Comparison of ENCODE assay signal across 8 cellular contexts in the genomic region with DNA sequence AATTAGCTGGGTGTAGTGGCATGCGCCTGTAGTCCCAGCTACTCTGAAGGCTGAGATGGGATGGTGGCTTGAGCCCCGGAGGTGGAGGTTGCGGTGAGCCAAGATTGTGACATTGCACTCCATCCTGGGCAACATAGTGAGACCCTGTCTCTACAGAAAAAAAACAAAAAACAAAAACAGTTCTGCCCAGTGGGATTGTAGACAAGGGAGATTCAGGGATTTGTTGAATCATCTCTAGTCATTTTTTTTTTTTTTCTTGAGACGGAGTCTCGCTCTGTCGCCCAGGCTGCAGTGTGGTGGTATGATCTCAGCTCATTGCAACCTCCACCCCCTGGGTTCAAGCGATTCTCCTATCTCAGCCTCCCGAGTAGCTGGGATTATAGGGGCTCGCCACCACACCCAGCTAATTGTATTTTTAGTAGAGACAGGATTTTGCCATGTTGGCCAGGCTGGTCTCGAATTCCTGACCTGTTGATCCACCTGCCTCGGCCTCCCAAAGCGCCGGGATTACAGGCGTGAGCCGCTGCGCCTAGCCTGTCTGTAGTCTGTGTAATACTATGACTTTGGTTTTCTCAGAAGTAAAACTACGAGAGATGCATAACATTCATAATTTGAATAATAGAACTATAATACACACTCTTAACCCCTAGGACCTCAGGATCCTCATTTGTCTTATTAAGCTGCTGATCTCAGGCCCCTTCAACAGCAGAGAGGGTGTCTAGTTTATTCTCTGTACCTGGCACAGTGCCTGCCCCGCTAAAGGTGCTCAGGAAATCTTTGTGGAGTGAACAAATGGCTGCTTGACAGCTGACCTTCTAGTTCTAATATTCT. TPM values are rescaled to one million over a fixed set of nuclear protein-coding genes. Genes with fewer than 3 reads are reported as not detected.
DNase-seq lines count a peak whose midpoint lies in the region; ATAC-seq and TF ChIP-seq lines count a peak whose summit lies in the region.

No MANE protein-coding gene starts in this region.

- H3K79me2 ChIP-seq in Karpas-422 (ENCODE audit: low read length): peaks cover 50% of the 10 kb centered on the region

- H3K4me1 ChIP-seq in BLaER1 (peaks cover 45% of the 10 kb centered on the region), Karpas-422 (ENCODE audit: low read length) (peaks cover 51% of the 10 kb centered on the region), muscle layer of colon (ENCODE audit: insufficient read depth, low read length) (peaks cover 17% of the 10 kb centered on the region)

- H3K4me3 ChIP-seq in BLaER1 (peak overlapping the region; percentile 88), Karpas-422 (ENCODE audit: low read length) (peak overlapping the region; percentile 73), cardiac fibroblast (replicated peaks in 1 of 2; ENCODE audit: low read depth in 2 of 2, low read length in 2 of 2) (peak overlapping the region; percentile 82 to 89), muscle layer of colon (ENCODE audit: low read depth in 1 of 2, low read length in 2 of 2) (peak overlapping the region; percentile 66 to 75)

- no peak overlapping the region for H2AFZ ChIP-seq in Karpas-422 (ENCODE audit: low read length)

- H4K20me1 ChIP-seq in BLaER1 (no peaks in the 10 kb centered on the region), Karpas-422 (ENCODE audit: insufficient read depth, low read depth, low read length) (no peaks in the 10 kb centered on the region)

- H3K9me3 ChIP-seq in BLaER1 (no peaks in the 10 kb centered on the region), Karpas-422 (ENCODE audit: low read length) (no peaks in the 10 kb centered on the region), muscle layer of colon (ENCODE audit: low read length) (no peaks in the 10 kb centered on the region)

- DNase-seq in Karpas-422 (peak; percentile 60), cardiac fibroblast (ENCODE audit: low read depth in 2 of 2) (peak in 1 of 2 donors; percentile 20), GOT3 (lab: John Stamatoyannopoulos, UW) (no peak)
- no peak for DNase-seq in stimulated activated naive CD4-positive, alpha-beta T cell treated with Interleukin-2 at 50 U/mL for 16 hours (lab: John Stamatoyannopoulos, UW)

- H3K27me3 ChIP-seq in BLaER1: no peaks in the 10 kb centered on the region
- no peaks in the 10 kb centered on the region for H3K27me3 ChIP-seq in Karpas-422 (ENCODE audit: low read length)
- H3K27me3 ChIP-seq in muscle layer of colon (ENCODE audit: control insufficient read depth in 1 of 2, insufficient read depth in 2 of 2, low read length in 2 of 2): no peaks in the 10 kb centered on the region

- H3K9me2 ChIP-seq in Karpas-422 (replicated peaks; ENCODE audit: insufficient read depth, low read length): no peaks in the 10 kb centered on the region

- peak overlapping the region; percentile 98 for H3K9ac ChIP-seq in BLaER1
- H3K9ac ChIP-seq in Karpas-422 (ENCODE audit: low read length): peak overlapping the region; percentile 79
- H3K9ac ChIP-seq in muscle layer of colon (ENCODE audit: low read length): peak overlapping the region; percentile 97

- H3K4me2 ChIP-seq in BLaER1 (peak overlapping the region; percentile 91), Karpas-422 (ENCODE audit: low read depth, low read length, poor library complexity, severe bottlenecking) (peak overlapping the region; percentile 68)

- TF ChIP-seq CTCF in cardiac fibroblast (IDR thresholded peaks at IDR 0.05; ENCODE audit: low read depth, low read length): no peak

- H3K36me3 ChIP-seq in BLaER1 (no peaks in the 10 kb centered on the region; the same call in 1 of the 2 replicates), Karpas-422 (ENCODE audit: insufficient read depth, low read length) (no peaks in the 10 kb centered on the region), muscle layer of colon (ENCODE audit: insufficient read depth, low read length) (no peaks in the 10 kb centered on the region)

- ATAC-seq in GM18868 (IDR thresholded peaks at IDR 0.05; ENCODE audit: unreplicated experiment): no peak
- ATAC-seq in GM19467 (IDR thresholded peaks at IDR 0.05; ENCODE audit: unreplicated experiment): no peak

- peak overlapping the region; percentile 97 for H3K27ac ChIP-seq in BLaER1
- peak overlapping the region; percentile 72 for H3K27ac ChIP-seq in Karpas-422 (ENCODE audit: low read length)
- H3K27ac ChIP-seq in muscle layer of colon (ENCODE audit: low read depth, low read length): peak overlapping the region; percentile 99

RNA-seq across cellular contexts. Expression of a gene that starts 1.4 kb away (rescaled TPM):
- total RNA-seq in Karpas-422 (2014; rRNA removed; shearing (Covaris generic); ENCODE audit: low replicate concordance): 5.7 and 23.0 TPM in 2 replicates

RNA-seq across cellular contexts. Expression of a gene that starts 1.4 kb away (rescaled TPM):
- 18.2 and 22.5 TPM in 2 replicates for total RNA-seq in Karpas-422 (2014; rRNA removed; shearing (Covaris generic); ENCODE audit: low replicate concordance)

RNA-seq across cellular contexts. Expression of a gene that starts 20.3 kb away (rescaled TPM):
- 4.7 and 5.1 TPM in 2 replicates for total RNA-seq in Karpas-422 (2014; rRNA removed; shearing (Covaris generic); ENCODE audit: low replicate concordance)

RNA-seq across cellular contexts. Expression of a gene that starts 39.6 kb away (rescaled TPM):
- total RNA-seq in Karpas-422 (2014; rRNA removed; shearing (Covaris generic); ENCODE audit: low replicate concordance): 13.5 and 37.0 TPM in 2 replicates

RNA-seq across cellular contexts. Expression of a gene that starts 46.7 kb away (rescaled TPM):
- 0.07 and 0.29 TPM in 2 replicates for total RNA-seq in Karpas-422 (2014; rRNA removed; shearing (Covaris generic); ENCODE audit: low replicate concordance)
